8 cellular contexts compared by ENCODE assay signal in the genomic region with DNA sequence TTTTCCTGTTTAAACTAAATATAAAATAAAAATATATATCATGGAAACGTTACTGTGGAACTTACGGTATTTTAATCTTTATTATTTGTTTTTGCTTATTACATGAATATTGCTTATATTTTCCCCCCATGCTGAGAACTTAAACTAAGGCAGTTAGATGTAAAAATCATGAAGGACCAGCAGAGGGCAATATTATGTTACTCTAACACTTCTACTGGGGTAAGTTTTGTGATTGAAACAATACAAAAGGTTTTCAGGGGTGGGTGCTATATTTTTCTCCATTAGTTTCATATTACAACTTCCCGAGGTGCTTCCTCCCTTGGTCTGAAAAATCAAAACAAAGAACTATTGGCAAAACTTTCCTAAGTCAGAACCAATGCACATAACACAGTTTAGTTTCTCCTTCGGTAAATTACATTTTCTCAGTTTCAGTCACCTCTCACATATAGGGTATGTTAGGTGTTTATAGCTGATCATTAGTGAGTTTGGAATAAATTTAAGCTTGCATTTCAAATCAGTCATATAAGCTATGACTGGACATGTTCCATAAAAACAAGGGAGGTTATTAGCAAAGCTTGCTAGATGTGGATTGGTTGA. TPM values are rescaled to one million over a fixed set of nuclear protein-coding genes. Genes with fewer than 3 reads are reported as not detected.
DNase-seq lines count a peak whose midpoint lies in the region; ATAC-seq and TF ChIP-seq lines count a peak whose summit lies in the region.

No MANE protein-coding gene starts in this region.

- no peaks in the 10 kb centered on the region for H3K79me2 ChIP-seq in Loucy (ENCODE audit: insufficient read depth, low read length)

- DNase-seq in AG10803 (ENCODE audit: low read depth): peak; percentile 49
- DNase-seq in SK-MEL-5 (ENCODE audit: low read depth, low spot score): peak; percentile 55
- peak; percentile 75 for DNase-seq in fibroblast of the aortic adventitia (ENCODE audit: low read depth)
- no peak for DNase-seq in gastrocnemius medialis
- no peak for DNase-seq in aorta
- no peak for DNase-seq in NCI-H226

- H3F3A ChIP-seq in Loucy (ENCODE audit: low read depth): no peaks in the 10 kb centered on the region

- in situ Hi-C loops in SK-MEL-5 (cut with HindIII; ENCODE audit: low pct_unique_long_range_greater_than_20kb, low sequenced_read_pairs) (no loop called here), gastrocnemius medialis (cut with MboI; ENCODE audit: low sequenced_read_pairs in 4 of 4) (loop anchor here in 3 of 4 donors (10.0 to 25.0 kb wide), 3 partner anchors 822 to 835 kb away; no protein-coding TSS in a partner anchor)

- no peak overlapping the region for H3K9ac ChIP-seq in Loucy (ENCODE audit: low read depth, low read length, poor library complexity, severe bottlenecking)

- H3K9me3 ChIP-seq in Loucy (ENCODE audit: insufficient read depth, low read depth, low read length) (no peaks in the 10 kb centered on the region), gastrocnemius medialis (no peaks in the 10 kb centered on the region), aorta (ENCODE audit: control insufficient read depth, low read length) (no peaks in the 10 kb centered on the region)

- H3K4me1 ChIP-seq in Loucy (ENCODE audit: insufficient read depth, low read length, poor library complexity, severe bottlenecking) (peaks cover 5% of the 10 kb centered on the region), gastrocnemius medialis (no peaks in the 10 kb centered on the region), aorta (ENCODE audit: control insufficient read depth in 1 of 2, insufficient read depth in 2 of 2, low read length in 2 of 2) (no peaks in the 10 kb centered on the region)

- H3K27ac ChIP-seq in gastrocnemius medialis: no peak overlapping the region
- H3K27ac ChIP-seq in aorta (ENCODE audit: low read depth in 1 of 2, low read length in 2 of 2): no peak overlapping the region

- intact Hi-C loops in gastrocnemius medialis (cut with DNase I; ENCODE audit: low total_unique reads): loop anchor here (10.0 kb wide), 1 partner anchor 1692 kb away; no protein-coding TSS in a partner anchor
- intact Hi-C loops in aorta (cut with DNase I): loop anchor here (5.0 to 10.0 kb wide), 3 partner anchors 552 to 1695 kb away; a partner anchor contains a TSS

- H3K4me3 ChIP-seq in AG10803 (ENCODE audit: low read length) (no peak overlapping the region), Loucy (ENCODE audit: low read length, poor library complexity, severe bottlenecking) (no peak overlapping the region), fibroblast of the aortic adventitia (ENCODE audit: low read depth, low read length) (no peak overlapping the region), gastrocnemius medialis (no peak overlapping the region), aorta (ENCODE audit: low read length in 2 of 2) (no peak overlapping the region)

- no peak overlapping the region for H2AFZ ChIP-seq in Loucy (ENCODE audit: low read length)

- TF ChIP-seq CTCF in AG10803 (conservative IDR thresholded peaks at IDR 0.05; ENCODE audit: low read length) (peak; percentile 72), Loucy (conservative IDR thresholded peaks at IDR 0.05; ENCODE audit: low read length) (peak; percentile 74), fibroblast of the aortic adventitia (IDR thresholded peaks at IDR 0.05; ENCODE audit: insufficient read depth, low read length) (peak; percentile 59), gastrocnemius medialis (IDR thresholded peaks at IDR 0.05 in 4 of 5, conservative IDR thresholded peaks at IDR 0.05 in 1 of 5) (peak; percentile 23 to 53 (median 42))

- no peaks in the 10 kb centered on the region for H4K20me1 ChIP-seq in Loucy (ENCODE audit: insufficient read depth, low read length, poor library complexity, severe bottlenecking)

- H3K4me2 ChIP-seq in Loucy (ENCODE audit: low read depth, low read length, poor library complexity, severe bottlenecking): no peak overlapping the region

- 39 to 44% methylated on average over 4 of the region's 4 CpGs for WGBS in aorta, 2 donors

- H3K36me3 ChIP-seq in Loucy (ENCODE audit: insufficient read depth, low read length) (no peaks in the 10 kb centered on the region), gastrocnemius medialis (no peaks in the 10 kb centered on the region), aorta (ENCODE audit: control insufficient read depth in 1 of 2, insufficient read depth in 2 of 2, low read length in 1 of 2) (no peaks in the 10 kb centered on the region)

- ATAC-seq in GM18517 (IDR thresholded peaks at IDR 0.05; ENCODE audit: unreplicated experiment): peak; percentile 63
- peak in 1 of 2 donors; percentile 55 for ATAC-seq in gastrocnemius medialis
- no peak for ATAC-seq in aorta (ENCODE audit: low FRiP score)

- TF ChIP-seq POLR2A in gastrocnemius medialis (IDR thresholded peaks at IDR 0.05): no peak

- no peaks in the 10 kb centered on the region for H3K9me2 ChIP-seq in Loucy (replicated peaks; ENCODE audit: low read depth, low read length)

- H3K27me3 ChIP-seq in Loucy (ENCODE audit: insufficient read depth, low read length, poor library complexity, severe bottlenecking) (no peaks in the 10 kb centered on the region), gastrocnemius medialis (no peaks in the 10 kb centered on the region), aorta (ENCODE audit: control insufficient read depth in 1 of 2, insufficient read depth in 2 of 2, low read length in 1 of 2) (no peaks in the 10 kb centered on the region)

RNA-seq across cellular contexts. Expression of a gene that starts 54.8 kb away (rescaled TPM):
- total RNA-seq in SK-MEL-5 (2014; rRNA removed; shearing (Covaris generic)): 9.1 and 10.5 TPM in 2 replicates
- polyA plus RNA-seq in SK-MEL-5 (2015; cell fraction: cytosol; rRNA removed): 4.7 and 5.4 TPM in 2 replicates
- 4.6 and 8.0 TPM in 2 replicates for polyA plus RNA-seq in SK-MEL-5 (2015; cell fraction: nucleus; rRNA removed)
- total RNA-seq in fibroblast of the aortic adventitia (ENCODE audit: low replicate concordance) (21.7 and 23.8 TPM in 2 replicates), gastrocnemius medialis (10 to 100 TPM in 2 of 4 donors, 1 to 10 TPM in 2; 5.9 to 11.4 (median 9.2) TPM), aorta (10 to 100 TPM; 16.0 to 21.1 TPM)
- polyA plus RNA-seq in aorta: 1 to 10 TPM; 1.3 to 3.0 TPM

Comparison
In these comparisons a context has a peak if more than half of its experiments do, and no peak if none do; other contexts are left out.
1. DNase-seq: peak in AG10803 (single experiment), SK-MEL-5 (single experiment) and fibroblast of the aortic adventitia (single experiment); none in gastrocnemius medialis (0 of 2), aorta (0 of 2) and NCI-H226 (single experiment).
2. Peak in every context shown above with its lines, with median percentiles within 50 percentile points of each other: CTCF ChIP-seq.